In genomic region chr19:27759896-27760295, GRCh38 we compare ENCODE assay signal across 14 cellular contexts.
DNase-seq lines count a peak whose midpoint lies in the region; ATAC-seq and TF ChIP-seq lines count a peak whose summit lies in the region.
"Had no signal": no experiment of that assay in that cellular context is flagged by ENCODE, and none has a peak within 500 bp of the region (broad histone marks: within the 10 kb centered on the region; RNA-seq: fewer than 3 reads in every experiment).

No MANE protein-coding gene starts in this region.

- H3K23ac ChIP-seq in trophoblast cell (ENCODE audit: low read length), result no peak overlapping the region

- H3K9me3 ChIP-seq in right cardiac atrium (ENCODE audit: control insufficient read depth, low read length), result no peaks in the 10 kb centered on the region
- H3K9me3 ChIP-seq in sigmoid colon, result peaks cover 0 to 33% (median 0%) of the 10 kb centered on the region in 4 donors
- H3K9me3 ChIP-seq in trophoblast cell (ENCODE audit: insufficient read depth, low read depth, low read length), result peaks cover 10% of the 10 kb centered on the region

- no peak overlapping the region for H2AFZ ChIP-seq in trophoblast cell (ENCODE audit: insufficient read depth, low read length, poor library complexity)

- TF ChIP-seq POLR2A in sigmoid colon (IDR thresholded peaks at IDR 0.05), result no peak

- no peak for TF ChIP-seq EP300 in sigmoid colon (IDR thresholded peaks at IDR 0.05)

- no peak overlapping the region for H3K9ac ChIP-seq in trophoblast cell (ENCODE audit: low read length)
- H3K9ac ChIP-seq: BLaER1 treated with 17β-estradiol and CSF1 and Interleukin-3, amounts not matched to agents 10 nM and 100 nM had no signal

- no peak overlapping the region for H2BK12ac ChIP-seq in trophoblast cell (ENCODE audit: low read length)

- no peak overlapping the region for H2AK5ac ChIP-seq in trophoblast cell (ENCODE audit: low read length)

- no peaks in the 10 kb centered on the region for H3K27me3 ChIP-seq in right cardiac atrium (ENCODE audit: control insufficient read depth, insufficient read depth)
- H3K27me3 ChIP-seq in sigmoid colon, result no peaks in the 10 kb centered on the region
- no peaks in the 10 kb centered on the region for H3K27me3 ChIP-seq in trophoblast cell (ENCODE audit: insufficient read depth, low read length)
- H3K27me3 ChIP-seq: BLaER1 treated with 17β-estradiol and CSF1 and Interleukin-3, amounts not matched to agents 10 nM and 100 nM had no signal

- no peak overlapping the region for H4K12ac ChIP-seq in trophoblast cell (ENCODE audit: low read depth, low read length)

- H2BK5ac ChIP-seq in trophoblast cell (ENCODE audit: low read depth, low read length, poor library complexity), result no peak overlapping the region

- peak; percentile 63 to 70 for ATAC-seq in right cardiac atrium
- no peak for ATAC-seq in GM21717 (IDR thresholded peaks at IDR 0.05; ENCODE audit: unreplicated experiment)
- ATAC-seq: GM12878 had no signal

- H3K79me1 ChIP-seq in trophoblast cell (ENCODE audit: low read length), result no peaks in the 10 kb centered on the region

- no peak overlapping the region for H4K91ac ChIP-seq in trophoblast cell (ENCODE audit: low read depth, low read length)

- H3K27ac ChIP-seq in right cardiac atrium (ENCODE audit: low read length) (no peak overlapping the region), sigmoid colon (no peak overlapping the region), trophoblast cell (ENCODE audit: low read depth, low read length) (no peak overlapping the region)
- H3K27ac ChIP-seq: BLaER1 treated with 17β-estradiol and CSF1 and Interleukin-3, amounts not matched to agents 10 nM and 100 nM had no signal

- no peaks in the 10 kb centered on the region for H3K79me2 ChIP-seq in trophoblast cell (ENCODE audit: control insufficient read depth, insufficient read depth, low read length, poor library complexity)

- intact Hi-C loops in cardiac septum (cut with DNase I), result no loop called here
- intact Hi-C loops in right cardiac atrium (cut with DNase I), result no loop called here
- intact Hi-C loops in sigmoid colon (cut with DNase I), result no loop called here

- TF ChIP-seq CTCF in sigmoid colon (IDR thresholded peaks at IDR 0.05), result no peak

- 70% methylated on average over 6 of the region's 6 CpGs for WGBS in right cardiac atrium
- 90 to 93% methylated on average over 6 of the region's 6 CpGs for WGBS in sigmoid colon, 2 donors
- no CpG with 5 or more reads among the region's 6 CpGs for WGBS in trophoblast cell (ENCODE audit: extremely low coverage, insufficient coverage, insufficient read length)

- no peak overlapping the region for H3K4me2 ChIP-seq in trophoblast cell (ENCODE audit: low read length)
- H3K4me2 ChIP-seq: BLaER1 treated with 17β-estradiol and CSF1 and Interleukin-3, amounts not matched to agents 10 nM and 100 nM had no signal

- in situ Hi-C loops in G401 (cut with HindIII; ENCODE audit: low sequenced_read_pairs), result no loop called here

- DNase-seq in G401 (ENCODE audit: low spot score) (peak; percentile 53), cardiac septum (ENCODE audit: low spot score) (peak; percentile 35), right cardiac atrium (no peak), sigmoid colon (peak; percentile 32), trophoblast cell (no peak), retina (no peak)
- DNase-seq: ACHN; CD4-positive, CD25-positive, alpha-beta regulatory T cell; DMS 273 treated with DMSO at 0.1 percent for 48 hours; GOT3; H9 had no signal

- H3K4me1 ChIP-seq in right cardiac atrium (ENCODE audit: control insufficient read depth, insufficient read depth, low read length) (no peaks in the 10 kb centered on the region), sigmoid colon (no peaks in the 10 kb centered on the region), trophoblast cell (ENCODE audit: control insufficient read depth in 1 of 2, insufficient read depth in 2 of 2, low read length in 2 of 2) (no peaks in the 10 kb centered on the region)
- H3K4me1 ChIP-seq: BLaER1 treated with 17β-estradiol and CSF1 and Interleukin-3, amounts not matched to agents 10 nM and 100 nM had no signal

- no peak overlapping the region for H3K14ac ChIP-seq in trophoblast cell (ENCODE audit: low read length)

- H3K4me3 ChIP-seq in right cardiac atrium (ENCODE audit: low read length) (no peak overlapping the region), sigmoid colon (no peak overlapping the region), trophoblast cell (ENCODE audit: low read depth, low read length) (no peak overlapping the region)
- H3K4me3 ChIP-seq: BLaER1 treated with 17β-estradiol and CSF1 and Interleukin-3, amounts not matched to agents 10 nM and 100 nM; GM12878 had no signal

- H3K36me3 ChIP-seq in sigmoid colon, result no peaks in the 10 kb centered on the region
- H3K36me3 ChIP-seq in trophoblast cell (ENCODE audit: control insufficient read depth in 1 of 2, insufficient read depth in 2 of 2, low read length in 2 of 2), result no peaks in the 10 kb centered on the region

- no peak overlapping the region for H3K18ac ChIP-seq in trophoblast cell (ENCODE audit: low read length)

- no peak overlapping the region for H2BK120ac ChIP-seq in trophoblast cell (ENCODE audit: insufficient read depth, low read length, poor library complexity)

- no peak overlapping the region for H3K4ac ChIP-seq in trophoblast cell (ENCODE audit: low read depth, low read length)

- no peak overlapping the region for H4K8ac ChIP-seq in trophoblast cell (ENCODE audit: low read depth, low read length)

Comparison
In these comparisons a context has a peak if more than half of its experiments do, and no peak if none do; other contexts are left out.
1. DNase-seq: peak in G401 (single experiment), cardiac septum (single experiment) and sigmoid colon (single experiment); none in right cardiac atrium (0 of 3), trophoblast cell (0 of 2) and retina (single experiment).